ENCODE assay signal across 23 cellular contexts in the genomic region with DNA sequence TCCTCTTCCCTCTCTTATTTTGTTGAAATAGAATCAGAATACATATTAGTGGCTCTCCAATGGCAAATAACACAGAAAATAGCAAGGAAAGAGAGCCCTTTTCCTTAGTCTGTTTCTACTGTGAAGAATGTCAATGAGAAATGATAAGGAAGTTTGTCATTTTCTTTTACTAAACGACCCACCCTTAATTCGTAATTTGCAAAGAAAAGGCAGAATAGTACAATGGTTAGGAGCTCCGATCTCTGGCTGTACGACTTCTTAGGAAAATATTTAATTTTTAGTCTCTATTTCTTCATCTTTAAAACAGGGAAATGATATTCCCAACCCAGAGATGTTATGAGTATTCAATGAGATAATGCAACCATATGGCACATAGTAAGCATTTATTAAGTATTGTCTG. TPM values are rescaled to one million over a fixed set of nuclear protein-coding genes. Genes with fewer than 3 reads are reported as not detected.
"Had no signal": no experiment of that assay in that cellular context is flagged by ENCODE, and none has a peak within 500 bp of the region (broad histone marks: within the 10 kb centered on the region; RNA-seq: fewer than 3 reads in every experiment).

No MANE protein-coding gene starts in this region.

- DNase-seq: activated B cell treated with CpG ODN at 0.5 μM for 24 hours; activated CD4-positive, alpha-beta memory T cell treated with anti-CD3 and anti-CD28 coated beads for 36 hours; activated CD4-positive, alpha-beta T cell treated with anti-CD3 and anti-CD28 coated beads for 48 hours; activated gamma-delta T cell; activated naive CD4-positive, alpha-beta T cell treated with anti-CD3 and anti-CD28 coated beads, Interleukin-2, amount 50 U/mL, for 16 hours; activated naive CD8-positive, alpha-beta T cell treated with anti-CD3 and anti-CD28 coated beads, Interleukin-2, amount 50 U/mL, for 24 hours; cortex of kidney; foreskin keratinocyte; kidney glomerular epithelial cell; left lung; naive thymus-derived CD4-positive, alpha-beta T cell; right cardiac atrium; T-cell; T-helper 9 cell; testis; upper lobe of left lung had no signal

- H3K9me3 ChIP-seq: left lung, testis, upper lobe of left lung had no signal

- H3K4me3 Mint-ChIP-seq: activated B cell treated with CpG ODN at 0.5 μM for 24 hours; activated CD4-positive, alpha-beta memory T cell treated with anti-CD3 and anti-CD28 coated beads for 36 hours; activated naive CD8-positive, alpha-beta T cell treated with anti-CD3 and anti-CD28 coated beads, Interleukin-2, amount 50 U/mL, for 24 hours; naive thymus-derived CD4-positive, alpha-beta T cell; stimulated activated memory B cell treated with anti-CD40 and anti-IgM and Interleukin-4, amounts not matched to agents 10 μg/mL and 1 μg/mL and 100 μg/mL, for 72 hours had no signal

- H3K4me1 ChIP-seq: foreskin keratinocyte, testis had no signal

- H3K36me3 Mint-ChIP-seq: stimulated activated memory B cell treated with anti-CD40 and anti-IgM and Interleukin-4, amounts not matched to agents 10 μg/mL and 1 μg/mL and 100 μg/mL, for 72 hours; T-cell had no signal

- H3K27ac Mint-ChIP-seq: activated B cell treated with CpG ODN at 0.5 μM for 24 hours; activated CD4-positive, alpha-beta memory T cell treated with anti-CD3 and anti-CD28 coated beads for 36 hours; activated naive CD8-positive, alpha-beta T cell treated with anti-CD3 and anti-CD28 coated beads, Interleukin-2, amount 50 U/mL, for 24 hours; stimulated activated memory B cell treated with anti-CD40 and anti-IgM and Interleukin-4, amounts not matched to agents 10 μg/mL and 1 μg/mL and 100 μg/mL, for 72 hours; T-cell had no signal

- H3K27ac ChIP-seq: foreskin keratinocyte, left lung, skin epidermis, testis, upper lobe of left lung had no signal

- ATAC-seq: activated naive CD8-positive, alpha-beta T cell treated with anti-CD3 and anti-CD28 coated beads, Interleukin-2, amount 50 U/mL, for 24 hours; foreskin keratinocyte; left lung; naive thymus-derived CD4-positive, alpha-beta T cell; right cardiac atrium; stimulated activated memory B cell treated with anti-CD40 and anti-IgM and Interleukin-4, amounts not matched to agents 10 μg/mL and 1 μg/mL and 100 μg/mL, for 72 hours; T-cell had no signal

- H3K9me3 Mint-ChIP-seq: activated B cell treated with CpG ODN at 0.5 μM for 24 hours; activated CD4-positive, alpha-beta memory T cell treated with anti-CD3 and anti-CD28 coated beads for 36 hours; activated naive CD8-positive, alpha-beta T cell treated with anti-CD3 and anti-CD28 coated beads, Interleukin-2, amount 50 U/mL, for 24 hours; T-cell had no signal

- H3K36me3 ChIP-seq: left lung, upper lobe of left lung had no signal

- H3K4me3 ChIP-seq: left lung, lung, skin epidermis, upper lobe of left lung had no signal

RNA-seq across cellular contexts. Expression of a gene that starts 6.0 kb away (rescaled TPM):
- total RNA-seq: activated B cell treated with CpG ODN at 0.5 μM for 24 hours; activated CD4-positive, alpha-beta memory T cell treated with anti-CD3 and anti-CD28 coated beads for 36 hours; cerebellum; fibroblast of lung; mesenteric fat pad; naive thymus-derived CD4-positive, alpha-beta T cell; pulmonary artery endothelial cell; right cardiac atrium had no signal
- polyA plus RNA-seq: right cardiac atrium had no signal
